In genomic region chr11:58731819-58732218, GRCh38 we compare ENCODE assay signal across 34 cellular contexts. TPM values are rescaled to one million over a fixed set of nuclear protein-coding genes. Genes with fewer than 3 reads are reported as not detected.
"Had no signal": no experiment of that assay in that cellular context is flagged by ENCODE, and none has a peak within 500 bp of the region (broad histone marks: within the 10 kb centered on the region; RNA-seq: fewer than 3 reads in every experiment).

GLYAT (minus strand) TSS chr11:58731943; CDS start chr11:58724496, 7,447 bp downstream.

- ATAC-seq: foreskin keratinocyte; gastroesophageal sphincter; left colon; mucosa of descending colon; natural killer cell treated with Interleukin-12 subunit alpha and Interleukin-12 subunit beta and Interleukin-15 and Interleukin-18, amount 100 ng/mL, for 72 hours; stimulated activated memory B cell treated with anti-CD40 and anti-IgM and Interleukin-4, amounts not matched to agents 10 μg/mL and 1 μg/mL and 100 μg/mL, for 72 hours; stimulated activated naive CD8-positive, alpha-beta T cell treated with anti-CD3 and anti-CD28 coated beads, Interleukin-15, Interleukin-2, amounts not matched to agents 100 U/mL and 50 U/mL, for 24 hours had no signal

- H3K4me3 ChIP-seq: colonic mucosa, esophagus muscularis mucosa, gastroesophageal sphincter, heart right ventricle, mucosa of descending colon, neural progenitor cell, right atrium auricular region, sigmoid colon, thoracic aorta, transverse colon, vagina had no signal

- FAIRE-seq: islet of Langerhans had no signal

- H3K36me3 ChIP-seq: colonic mucosa, esophagus muscularis mucosa, gastroesophageal sphincter, heart right ventricle, neural progenitor cell, right atrium auricular region, sigmoid colon, thoracic aorta, transverse colon, vagina had no signal

- DNase-seq: colonic mucosa; effector CD8-positive, alpha-beta T cell; endodermal cell; foreskin keratinocyte; heart right ventricle; hippocampal formation; kidney glomerular epithelial cell; left colon; mesenchymal stem cell; mucosa of descending colon; naive B cell; sigmoid colon; stimulated activated CD4-positive, alpha-beta T cell treated with anti-CD3 and anti-CD28 coated beads, Interleukin-4, amount 100 ng/mL, for 4 hours; stimulated activated naive CD8-positive, alpha-beta T cell treated with anti-CD3 and anti-CD28 coated beads, Interleukin-15, Interleukin-2, amounts not matched to agents 100 U/mL and 50 U/mL, for 24 hours; transverse colon had no signal

- H3K9ac ChIP-seq: neural progenitor cell, parathyroid adenoma had no signal

- H3K27me3 ChIP-seq: colonic mucosa, gastroesophageal sphincter, neural progenitor cell, right atrium auricular region, sigmoid colon, transverse colon, vagina had no signal

- H3K27ac ChIP-seq: colonic mucosa, epithelial cell of prostate, esophagus muscularis mucosa, foreskin keratinocyte, gastroesophageal sphincter, heart right ventricle, neural progenitor cell, parathyroid adenoma, right atrium auricular region, sigmoid colon, thoracic aorta, transverse colon, vagina had no signal

- H3K4me1 ChIP-seq: colonic mucosa, esophagus muscularis mucosa, foreskin keratinocyte, gastroesophageal sphincter, neural progenitor cell, parathyroid adenoma, right atrium auricular region, sigmoid colon, vagina had no signal

- H3K9me3 ChIP-seq: colonic mucosa, esophagus muscularis mucosa, gastroesophageal sphincter, heart right ventricle, mucosa of descending colon, right atrium auricular region, sigmoid colon, thoracic aorta, transverse colon, vagina had no signal

RNA-seq across cellular contexts. Expression of gene GLYAT, which starts in this region (rescaled TPM):
- total RNA-seq: chondrocyte; colonic mucosa; endodermal cell; esophagus muscularis mucosa; fibroblast of lung; foreskin keratinocyte; lung microvascular endothelial cell; mesothelial cell of epicardium; mucosa of descending colon; natural killer cell treated with Interleukin-12 subunit alpha and Interleukin-12 subunit beta and Interleukin-15 and Interleukin-18, amount 100 ng/mL, for 72 hours; osteoblast; progenitor cell of endocrine pancreas; right atrium auricular region; sigmoid colon; skeletal muscle tissue; thoracic aorta; transverse colon; ureter; vagina had no signal
- polyA plus RNA-seq: fibroblast of lung, foreskin keratinocyte had no signal
